Comparison of ENCODE assay signal across 13 cellular contexts in the genomic region with DNA sequence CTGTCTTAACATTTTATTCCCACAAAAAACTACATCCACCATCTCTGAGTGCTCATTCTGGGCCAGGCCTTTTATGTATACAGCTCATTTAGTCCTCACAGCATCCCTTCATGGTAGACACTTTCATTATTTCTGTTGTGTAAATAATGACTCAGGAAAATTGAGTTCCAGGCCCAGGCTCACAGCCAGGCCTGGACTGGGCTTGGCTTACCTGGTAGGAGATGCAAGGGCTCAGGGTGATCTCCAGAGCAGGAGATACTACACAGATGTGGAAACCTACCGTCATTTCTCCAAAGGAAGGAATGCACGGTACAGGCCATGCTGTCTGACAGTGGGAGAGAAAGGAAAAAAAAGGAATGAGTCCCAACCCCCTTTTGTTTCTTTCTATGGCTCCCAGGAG. TPM values are rescaled to one million over a fixed set of nuclear protein-coding genes. Genes with fewer than 3 reads are reported as not detected.
DNase-seq lines count a peak whose midpoint lies in the region; ATAC-seq, FAIRE-seq and TF ChIP-seq lines count a peak whose summit lies in the region.
"Not testable (repeated sequence)": the region's sequence is repeated elsewhere in the genome, so short reads cannot be mapped to it uniquely, and the experiment has no call there.
"Had no signal": no experiment of that assay in that cellular context is flagged by ENCODE, and none has a peak within 500 bp of the region (broad histone marks: within the 10 kb centered on the region; RNA-seq: fewer than 3 reads in every experiment).

No MANE protein-coding gene starts in this region.

- intact Hi-C loops in Calu3 (cut with micrococcal nuclease; ENCODE audit: unreplicated experiment); mucosa of descending colon (cut with DNase I, micrococcal nuclease): not testable (repeated sequence)

- H2AFZ ChIP-seq in astrocyte (ENCODE audit: low read depth, low read length): peak overlapping the region; percentile 39

- not testable (repeated sequence) for H3K27me3 Mint-ChIP-seq in Calu3 (ENCODE audit: unreplicated experiment); HFFc6 (ENCODE audit: insufficient read depth); type B pancreatic cell
- H3K27me3 Mint-ChIP-seq in astrocyte (ENCODE audit: low read depth, unreplicated experiment): peaks cover 14% of the 10 kb centered on the region

- H3K27ac Mint-ChIP-seq in Calu3 (ENCODE audit: unreplicated experiment) (peak overlapping the region; percentile 68), HFFc6 (peak overlapping the region; percentile 44), type B pancreatic cell (peak overlapping the region; percentile 86)
- H3K27ac Mint-ChIP-seq in astrocyte (ENCODE audit: unreplicated experiment): not testable (repeated sequence)

- not testable (repeated sequence) for H3K4me3 ChIP-seq in astrocyte (ENCODE audit: insufficient read depth, low read depth, low read length); fibroblast of villous mesenchyme (ENCODE audit: low read depth, low read length); mucosa of descending colon

- not testable (repeated sequence) for H3K9me3 Mint-ChIP-seq in Calu3 (ENCODE audit: low read depth, unreplicated experiment); HFFc6; astrocyte (ENCODE audit: unreplicated experiment); type B pancreatic cell

- not testable (repeated sequence) for H3K27me3 ChIP-seq in astrocyte (ENCODE audit: insufficient read depth, low read length)

- peak overlapping the region; percentile 24 for H3K4me3 Mint-ChIP-seq in Calu3 (ENCODE audit: low read depth, unreplicated experiment)
- not testable (repeated sequence) for H3K4me3 Mint-ChIP-seq in HFFc6; astrocyte (ENCODE audit: unreplicated experiment); type B pancreatic cell

- H3K4me2 ChIP-seq in astrocyte (ENCODE audit: low read length): not testable (repeated sequence)

- TF ChIP-seq CTCF in Calu3 (IDR thresholded peaks at IDR 0.05; ENCODE audit: unreplicated experiment); HFFc6 (IDR thresholded peaks at IDR 0.05); astrocyte (IDR thresholded peaks at IDR 0.05; ENCODE audit: insufficient read depth, low read depth, low read length); fibroblast of villous mesenchyme (IDR thresholded peaks at IDR 0.05; ENCODE audit: insufficient read depth, low read depth, low read length); mucosa of descending colon (IDR thresholded peaks at IDR 0.05); type B pancreatic cell (conservative IDR thresholded peaks at IDR 0.05): not testable (repeated sequence)

- ATAC-seq in mucosa of descending colon: peak; percentile 87

- H3K9ac ChIP-seq in astrocyte (ENCODE audit: low read length): not testable (repeated sequence)

- not testable (repeated sequence) for H3K79me2 ChIP-seq in astrocyte (ENCODE audit: insufficient read depth, low read length)

- not testable (repeated sequence) for H3K36me3 Mint-ChIP-seq in Calu3 (ENCODE audit: insufficient read depth, unreplicated experiment); HFFc6 (ENCODE audit: low read depth); astrocyte (ENCODE audit: low read depth, unreplicated experiment); type B pancreatic cell

- not testable (repeated sequence) for H3K36me3 ChIP-seq in astrocyte (ENCODE audit: insufficient read depth, low read length); mucosa of descending colon (ENCODE audit: low read depth)

- not testable (repeated sequence) for H3K27ac ChIP-seq in astrocyte (ENCODE audit: low read depth, low read length)

- not testable (repeated sequence) for H4K20me1 ChIP-seq in astrocyte (ENCODE audit: insufficient read depth, low read length)

- not testable (repeated sequence) for BruUV-seq in Calu3 (replicated peaks; lab: Mats Ljungman, UMichigan)

- H3K4me1 ChIP-seq in astrocyte (ENCODE audit: insufficient read depth, low read length); mucosa of descending colon (ENCODE audit: low read depth): not testable (repeated sequence)

- FAIRE-seq in astrocyte (lab: Jason Lieb, UNC): not testable (repeated sequence)

- H3K4me1 Mint-ChIP-seq in Calu3 (ENCODE audit: low read depth, unreplicated experiment) (peaks cover 28% of the 10 kb centered on the region), HFFc6 (ENCODE audit: low read depth) (peaks cover 18% of the 10 kb centered on the region), astrocyte (ENCODE audit: low read depth, unreplicated experiment) (peaks cover 11% of the 10 kb centered on the region), type B pancreatic cell (ENCODE audit: unreplicated experiment) (peaks cover 14% of the 10 kb centered on the region)

- DNase-seq in Calu3 (peak; percentile 12), NCI-H146 treated with DMSO at 0.1 percent for 48 hours (lab: John Stamatoyannopoulos, UW; ENCODE audit: unreplicated experiment) (peak; percentile 59), NCI-H748 (lab: John Stamatoyannopoulos, UW; ENCODE audit: unreplicated experiment) (peak; percentile 61), fibroblast of villous mesenchyme (ENCODE audit: low read depth) (peak; percentile 8), mucosa of descending colon (peak in 1 of 3 donors; percentile 27)
- not testable (repeated sequence) for DNase-seq in HFFc6; astrocyte (ENCODE audit: low read depth); type B pancreatic cell (ENCODE audit: extremely low spot score, unreplicated experiment)

- CTCF ChIA-PET in Calu3 (lab: Charles Lee): not testable (repeated sequence)

- not testable (repeated sequence) for H3K9me3 ChIP-seq in astrocyte (ENCODE audit: insufficient read depth, low read depth, low read length); mucosa of descending colon

RNA-seq across cellular contexts. Expression of a gene that starts 9.8 kb away (rescaled TPM):
- total RNA-seq in Calu3 (2022) (24.5 and 26.2 TPM in 2 replicates), astrocyte (48.7 and 53.5 TPM in 2 replicates), fibroblast of villous mesenchyme (20.3 and 20.6 TPM in 2 replicates), mucosa of descending colon (10 to 100 TPM; 32.1 to 55.5 (median 34.4) TPM), type B pancreatic cell (ENCODE audit: low replicate concordance) (47.3 and 55.9 TPM in 2 replicates)
- 10 to 100 TPM; 39.7 to 49.3 (median 46.6) TPM for total RNA-seq in HFFc6 (2021; fragmentation: NEBNext Ultra II Directional; extraction: Animal tissue kit (Norgen Biotek cat#: 25700))

RNA-seq across cellular contexts. Expression of a gene that starts 11.8 kb away (rescaled TPM):
- total RNA-seq in Calu3 (2022): 19.0 and 29.5 TPM in 2 replicates
- total RNA-seq in HFFc6 (2021; fragmentation: NEBNext Ultra II Directional; extraction: Animal tissue kit (Norgen Biotek cat#: 25700)): 10 to 100 TPM; 18.9 to 40.4 (median 23.8) TPM
- total RNA-seq in astrocyte: not detected in 2 replicates
- 3.9 and 12.9 TPM in 2 replicates for total RNA-seq in fibroblast of villous mesenchyme
- total RNA-seq in mucosa of descending colon: 100 to 1,000 TPM; 107 to 326 (median 174) TPM
- 0.86 TPM in 1 of 2 replicates, not detected in the other for total RNA-seq in type B pancreatic cell (ENCODE audit: low replicate concordance)
- total RNA-seq: activated CD4-positive, alpha-beta memory T cell treated with anti-CD3 and anti-CD28 coated beads for 36 hours; activated naive CD8-positive, alpha-beta T cell treated with anti-CD3 and anti-CD28 coated beads for 36 hours; chondrocyte; Right ventricle myocardium inferior; subcutaneous adipose tissue had no signal
